ENCODE assay signal across 24 cellular contexts in genomic region chr17:55634702-55635101, GRCh38.
A peak's percentile ranks its signal among the peaks of the same experiment; 100 is the strongest.
DNase-seq lines count a peak whose midpoint lies in the region; ATAC-seq and TF ChIP-seq lines count a peak whose summit lies in the region.
"Had no signal": no experiment of that assay in that cellular context is flagged by ENCODE, and none has a peak within 500 bp of the region (broad histone marks: within the 10 kb centered on the region; RNA-seq: fewer than 3 reads in every experiment).

No MANE protein-coding gene starts in this region.

- intact Hi-C loops in psoas muscle (cut with DNase I), result no loop called here

- 69 to 86% (median 78%) methylated on average over 3 of the region's 3 CpGs for WGBS in psoas muscle, 3 donors

- no peak overlapping the region for H3K4me3 ChIP-seq in BLaER1 treated with 17β-estradiol and CSF1 and Interleukin-3, amounts not matched to agents 10 nM and 100 nM
- peak overlapping the region; percentile 29 for H3K4me3 ChIP-seq in psoas muscle
- H3K4me3 ChIP-seq: adrenal gland, hepatocyte had no signal

- no peaks in the 10 kb centered on the region for H4K20me1 ChIP-seq in BLaER1 treated with 17β-estradiol and CSF1 and Interleukin-3, amounts not matched to agents 10 nM and 100 nM

- TF ChIP-seq CTCF in VCaP (conservative IDR thresholded peaks at IDR 0.05) (no peak), psoas muscle (IDR thresholded peaks at IDR 0.05) (no peak)

- peak overlapping the region in 10 of 11 experiments; percentile 45 to 74 (median 58); a peak in 19 of 22 replicates for H3K4me2 ChIP-seq in BLaER1 treated with 17β-estradiol and CSF1 and Interleukin-3, amounts not matched to agents 10 nM and 100 nM

- H3K27me3 ChIP-seq in BLaER1 treated with 17β-estradiol and CSF1 and Interleukin-3, amounts not matched to agents 10 nM and 100 nM, result no peaks in the 10 kb centered on the region
- no peaks in the 10 kb centered on the region for H3K27me3 ChIP-seq in psoas muscle (ENCODE audit: insufficient read depth in 3 of 3, low read length in 2 of 3)
- H3K27me3 ChIP-seq: adrenal gland, gastrocnemius medialis, hepatocyte had no signal

- H3K36me3 ChIP-seq in BLaER1 treated with 17β-estradiol and CSF1 and Interleukin-3, amounts not matched to agents 10 nM and 100 nM, result no peaks in the 10 kb centered on the region
- H3K36me3 ChIP-seq in psoas muscle (ENCODE audit: insufficient read depth in 1 of 2, low read depth in 1 of 2), result no peaks in the 10 kb centered on the region
- H3K36me3 ChIP-seq: adrenal gland, gastrocnemius medialis had no signal

- peaks cover 7 to 68% (median 46%) of the 10 kb centered on the region in 10 experiments for H3K4me1 ChIP-seq in BLaER1 treated with 17β-estradiol and CSF1 and Interleukin-3, amounts not matched to agents 10 nM and 100 nM
- H3K4me1 ChIP-seq in psoas muscle, result peaks cover 2% of the 10 kb centered on the region
- H3K4me1 ChIP-seq: adrenal gland, Caco-2 had no signal

- DNase-seq in left kidney (ENCODE audit: low read depth, low spot score) (peak; percentile 35), psoas muscle (no peak), NCI-H82 (lab: John Stamatoyannopoulos, UW) (no peak), caudate nucleus (lab: John Stamatoyannopoulos, UW) (no peak), NCI-H1436 treated with DMSO at 0.1 percent for 48 hours (lab: John Stamatoyannopoulos, UW) (no peak)
- DNase-seq: ACHN; activated CD4-positive, alpha-beta T cell treated with anti-CD3 and anti-CD28 coated beads, Interleukin-2, amount 50 U/mL, for 1 hour; activated CD8-positive, alpha-beta memory T cell treated with anti-CD3 and anti-CD28 coated beads, Interleukin-2, amount 10 ng/mL, durations not matched to agents 7 days and 5 days; activated naive CD4-positive, alpha-beta T cell treated with Interleukin-2 at 50 U/mL for 16 hours; activated T-cell treated with anti-CD3 and anti-CD28 coated beads, Interleukin-2, amount 50 U/mL, for 72 hours; adrenal gland; Caco-2; cortex of kidney; gastrocnemius medialis; left cardiac atrium; naive thymus-derived CD4-positive, alpha-beta T cell; occipital lobe; retina; stimulated activated CD4-positive, alpha-beta T cell treated with anti-CD3 and anti-CD28 coated beads, Interleukin-2, amount 100 ng/mL, for 48 hours had no signal

- H3K27ac ChIP-seq in BLaER1 treated with 17β-estradiol and CSF1 and Interleukin-3, amounts not matched to agents 10 nM and 100 nM, result no peak overlapping the region
- H3K27ac ChIP-seq in VCaP (peak overlapping the region; percentile 24; the same call in 1 of the 2 replicates), psoas muscle (peak overlapping the region; percentile 21), caudate nucleus (ENCODE audit: low read depth, low read length) (no peak overlapping the region)
- H3K27ac ChIP-seq: gastrocnemius medialis, hepatocyte had no signal

- no peak for ATAC-seq in psoas muscle
- no peak for ATAC-seq in HG02852 (IDR thresholded peaks at IDR 0.05; ENCODE audit: unreplicated experiment)
- ATAC-seq: activated CD8-positive, alpha-beta memory T cell treated with anti-CD3 and anti-CD28 coated beads, Interleukin-2, amount 10 ng/mL, durations not matched to agents 7 days and 5 days; activated T-cell treated with anti-CD3 and anti-CD28 coated beads, Interleukin-2, amount 50 U/mL, for 72 hours; naive thymus-derived CD4-positive, alpha-beta T cell; WTC11 had no signal

- peaks cover 0 to 13% (median 0%) of the 10 kb centered on the region in 11 experiments; a peak in 8 of 22 replicates for H3K9me3 ChIP-seq in BLaER1 treated with 17β-estradiol and CSF1 and Interleukin-3, amounts not matched to agents 10 nM and 100 nM (replicated peaks in 1 of 11)
- no peaks in the 10 kb centered on the region for H3K9me3 ChIP-seq in psoas muscle
- H3K9me3 ChIP-seq: adrenal gland, Caco-2, gastrocnemius medialis had no signal

- H3K9ac ChIP-seq in BLaER1 treated with 17β-estradiol and CSF1 and Interleukin-3, amounts not matched to agents 10 nM and 100 nM, result no peak overlapping the region

Comparison
In these comparisons a context has a peak if more than half of its experiments do, and no peak if none do; other contexts are left out.
1. H3K27ac ChIP-seq: peak in VCaP (single experiment) and psoas muscle (single experiment); none in BLaER1 treated with 17β-estradiol and CSF1 and Interleukin-3, amounts not matched to agents 10 nM and 100 nM (0 of 11) and caudate nucleus (single experiment).